In the genomic region with DNA sequence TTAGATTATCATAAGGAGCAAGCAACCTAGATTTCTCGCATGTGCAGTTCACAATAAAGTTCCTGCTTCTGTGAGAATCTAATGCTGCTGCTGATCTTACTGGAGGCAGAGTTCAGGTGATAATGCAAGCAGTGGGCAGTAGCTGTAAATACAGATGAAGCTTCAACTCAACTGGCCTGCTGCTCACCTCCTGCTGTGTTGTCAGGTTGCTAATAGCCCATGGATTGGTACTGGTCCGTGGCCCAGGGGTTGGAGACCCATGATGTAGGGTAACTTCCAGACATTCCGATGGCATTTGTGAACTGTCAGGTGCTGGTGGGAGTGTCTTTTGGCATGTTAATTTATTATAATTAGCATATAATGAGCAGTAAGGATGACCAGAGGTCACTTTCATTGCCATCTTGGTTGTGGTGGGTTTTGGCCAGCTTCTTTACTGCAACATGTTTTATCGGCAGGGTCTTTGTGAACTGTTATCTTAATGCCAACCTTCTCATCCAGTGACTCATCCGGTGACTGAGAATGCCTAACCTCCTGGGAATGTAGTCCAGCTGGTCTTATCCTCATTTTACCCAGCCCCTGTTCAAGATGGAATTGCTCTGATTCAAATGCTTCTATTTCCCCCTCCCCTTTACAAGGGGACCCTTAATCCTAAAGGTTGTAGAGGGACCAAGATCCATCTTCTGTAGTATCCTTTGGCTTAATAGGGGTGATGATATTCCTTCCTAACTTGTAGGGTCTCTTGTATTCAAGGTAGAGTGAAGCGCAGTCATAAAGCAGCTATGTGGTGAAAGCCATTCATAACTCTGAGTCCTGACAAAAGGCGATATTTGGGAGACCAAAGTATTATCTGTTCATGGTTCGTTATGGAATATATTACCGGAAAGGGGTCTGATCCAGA, we compare ENCODE assay signal across 13 cellular contexts.
DNase-seq lines count a peak whose midpoint lies in the region; ATAC-seq and TF ChIP-seq lines count a peak whose summit lies in the region.
"Had no signal": no experiment of that assay in that cellular context is flagged by ENCODE, and none has a peak within 500 bp of the region (broad histone marks: within the 10 kb centered on the region; RNA-seq: fewer than 3 reads in every experiment).

No MANE protein-coding gene starts in this region.

- H2AK5ac ChIP-seq in IMR-90 (ENCODE audit: low read depth, low read length): peak overlapping the region; percentile 90; the same call in 1 of the 2 replicates

- peaks cover 10 to 25% of the 10 kb centered on the region in 2 experiments for H3K79me1 ChIP-seq in IMR-90 (ENCODE audit: low read depth in 1 of 2, low read length in 2 of 2)

- peak overlapping the region; percentile 88 for H2AK9ac ChIP-seq in IMR-90 (replicated peaks; ENCODE audit: low read depth, low read length, poor library complexity)

- H4K8ac ChIP-seq in IMR-90 (ENCODE audit: low read depth in 2 of 2, low read length in 2 of 2): peak overlapping the region in 1 of 2 experiments; percentile 19; a peak in 1 of 4 replicates

- peak overlapping the region; percentile 47; the same call in 1 of the 2 replicates for H4K5ac ChIP-seq in IMR-90 (ENCODE audit: low read depth, low read length)

- no peak for TF ChIP-seq POLR2A in IMR-90 (IDR thresholded peaks at IDR 0.05; ENCODE audit: low read depth, low read length)

- dilution Hi-C loops in IMR-90 (cut with HindIII; ENCODE audit: low sequenced_read_pairs, unreplicated experiment): no loop called here

- H3K4me1 ChIP-seq in IMR-90 (ENCODE audit: control insufficient read depth, insufficient read depth, low read length): peaks cover 6% of the 10 kb centered on the region

- H3K9ac ChIP-seq in IMR-90 (ENCODE audit: low read depth, low read length): no peak overlapping the region

- in situ Hi-C loops in IMR-90 (cut with MboI; ENCODE audit: low sequenced_read_pairs) (no loop called here), brain microvascular endothelial cell (cut with HindIII; ENCODE audit: low pct_ligation_motif_present, low sequenced_read_pairs) (no loop called here)

- no peak overlapping the region for H3K4me3 ChIP-seq in IMR-90 (ENCODE audit: insufficient read depth, low read depth, low read length)
- no peak overlapping the region for H3K4me3 ChIP-seq in brain microvascular endothelial cell (ENCODE audit: low read depth, low read length)
- no peak overlapping the region for H3K4me3 ChIP-seq in kidney epithelial cell (ENCODE audit: low read depth, low read length)

- H2BK120ac ChIP-seq in IMR-90 (ENCODE audit: low read depth, low read length): peak overlapping the region; percentile 69; the same call in 1 of the 2 replicates

- peak; percentile 21 for DNase-seq in AG08396 (ENCODE audit: low spot score)
- DNase-seq in IMR-90: peak; percentile 69
- peak; percentile 66 for DNase-seq in brain microvascular endothelial cell
- peak; percentile 67 for DNase-seq in kidney epithelial cell (ENCODE audit: low read depth)
- no peak for DNase-seq in midbrain (lab: John Stamatoyannopoulos, UW)
- no peak for DNase-seq in SKM-1 treated with dmso at 0.1 percent for 144 hours (lab: John Stamatoyannopoulos, UW; ENCODE audit: unreplicated experiment)
- DNase-seq: aorta; C1 segment of cervical spinal cord; NCI-H526; stimulated activated naive CD8-positive, alpha-beta T cell treated with anti-CD3 and anti-CD28 coated beads, Interleukin-15, amount 100 ng/mL, for 72 hours; T-helper 17 cell had no signal

- peak overlapping the region; percentile 53; the same call in 1 of the 3 replicates for H2BK15ac ChIP-seq in IMR-90 (ENCODE audit: low read depth, low read length)

- peak overlapping the region; percentile 82; the same call in 1 of the 2 replicates for H3K14ac ChIP-seq in IMR-90 (replicated peaks; ENCODE audit: low read depth, low read length)

- no peak overlapping the region for H3K56ac ChIP-seq in IMR-90 (ENCODE audit: extremely low read depth, insufficient read depth, low read length)

- H3K27me3 ChIP-seq in IMR-90 (ENCODE audit: control insufficient read depth, insufficient read depth, low read length) (no peaks in the 10 kb centered on the region), brain microvascular endothelial cell (replicated peaks) (no peaks in the 10 kb centered on the region), kidney epithelial cell (ENCODE audit: control insufficient read depth, insufficient read depth, low read length) (no peaks in the 10 kb centered on the region)

- TF ChIP-seq CTCF in IMR-90 (conservative IDR thresholded peaks at IDR 0.05; ENCODE audit: low read depth, low read length) (no peak), brain microvascular endothelial cell (IDR thresholded peaks at IDR 0.05; ENCODE audit: low read depth, low read length, missing control alignments) (no peak), kidney epithelial cell (IDR thresholded peaks at IDR 0.05; ENCODE audit: insufficient read depth, low read length, poor library complexity, severe bottlenecking) (no peak)

- POLR2A ChIA-PET in IMR-90 (lab: Charles Lee; ENCODE audit: unreplicated experiment): no interaction called here

- H3K27ac ChIP-seq in IMR-90 (ENCODE audit: insufficient read depth, low read length) (peak overlapping the region; percentile 8), brain microvascular endothelial cell (peak overlapping the region; percentile 38)

- no peak overlapping the region for H2AFZ ChIP-seq in IMR-90 (replicated peaks; ENCODE audit: low read length, poor library complexity)

- no peaks in the 10 kb centered on the region for H3K9me3 ChIP-seq in IMR-90 (ENCODE audit: control insufficient read depth, insufficient read depth, low read length)

- intact Hi-C loops in IMR-90 (cut with micrococcal nuclease): loop anchor here (1.0 kb wide), 1 partner anchor 10 kb away; no protein-coding TSS in a partner anchor

- no peaks in the 10 kb centered on the region for H3K36me3 ChIP-seq in IMR-90 (ENCODE audit: control insufficient read depth, insufficient read depth, low read length)
- no peaks in the 10 kb centered on the region for H3K36me3 ChIP-seq in brain microvascular endothelial cell (replicated peaks)
- H3K36me3 ChIP-seq in kidney epithelial cell (ENCODE audit: control insufficient read depth, insufficient read depth, low read length): no peaks in the 10 kb centered on the region

- no peak for TF ChIP-seq RAD21 in IMR-90 (IDR thresholded peaks at IDR 0.05; ENCODE audit: low read length)

- ATAC-seq in IMR-90 (ENCODE audit: low read depth) (peak; percentile 83), HG02763 (IDR thresholded peaks at IDR 0.05; ENCODE audit: unreplicated experiment) (no peak), GM21367 (IDR thresholded peaks at IDR 0.05; ENCODE audit: unreplicated experiment) (no peak)
- ATAC-seq: stimulated activated naive CD8-positive, alpha-beta T cell treated with anti-CD3 and anti-CD28 coated beads, Interleukin-15, amount 100 ng/mL, for 72 hours; T-helper 17 cell had no signal

- H3K9me1 ChIP-seq in IMR-90 (ENCODE audit: insufficient read depth, low read length): peaks cover 8% of the 10 kb centered on the region

- 75% methylated on average over 4 of the region's 9 CpGs; no CpG with 5 or more reads in 1 of the 2 experiments for WGBS in IMR-90 (ENCODE audit: extremely low coverage in 2 of 2, insufficient read length in 1 of 2), 2 experiments

- H2BK5ac ChIP-seq in IMR-90 (ENCODE audit: low read depth, low read length, poor library complexity, severe bottlenecking): peak overlapping the region; percentile 96

- CTCF ChIA-PET in IMR-90 (lab: Yijun Ruan, JAX): interaction anchor here (0.6 to 1.0 kb wide), 7 partner anchors 9 to 137 kb away, joined by 3 to 6 read pairs (median 3); no protein-coding TSS in a partner anchor

- H3K18ac ChIP-seq in IMR-90 (ENCODE audit: low read depth, low read length): peak overlapping the region; percentile 58; the same call in 1 of the 2 replicates

- no TSS peak for BruUV-seq in IMR-90 (replicated peaks; lab: Mats Ljungman, UMichigan)

- peaks cover 9% of the 10 kb centered on the region; the same call in 1 of the 2 replicates for H4K20me1 ChIP-seq in IMR-90 (ENCODE audit: insufficient read depth, low read length)

- H3K23ac ChIP-seq in IMR-90 (ENCODE audit: low read depth, low read length): peak overlapping the region; percentile 85; the same call in 1 of the 2 replicates

- H2BK20ac ChIP-seq in IMR-90 (ENCODE audit: low read depth, low read length): peak overlapping the region; percentile 66; the same call in 1 of the 2 replicates

- H4K91ac ChIP-seq in IMR-90 (ENCODE audit: insufficient read depth, low read depth, low read length): peak overlapping the region; percentile 73; the same call in 1 of the 2 replicates

- H3K4ac ChIP-seq in IMR-90 (ENCODE audit: low read depth, low read length): peak overlapping the region; percentile 76

- peak overlapping the region; percentile 4; the same call in 1 of the 2 replicates for H3K4me2 ChIP-seq in IMR-90 (ENCODE audit: low read depth, low read length)

TF ChIP-seq in IMR-90, 13 proteins besides CTCF, POLR2A, EP300 and RAD21:
- TF ChIP-seq SMC3 (IDR thresholded peaks at IDR 0.05; ENCODE audit: low read depth, low read length): no peak
- TF ChIP-seq, protein P1, sequence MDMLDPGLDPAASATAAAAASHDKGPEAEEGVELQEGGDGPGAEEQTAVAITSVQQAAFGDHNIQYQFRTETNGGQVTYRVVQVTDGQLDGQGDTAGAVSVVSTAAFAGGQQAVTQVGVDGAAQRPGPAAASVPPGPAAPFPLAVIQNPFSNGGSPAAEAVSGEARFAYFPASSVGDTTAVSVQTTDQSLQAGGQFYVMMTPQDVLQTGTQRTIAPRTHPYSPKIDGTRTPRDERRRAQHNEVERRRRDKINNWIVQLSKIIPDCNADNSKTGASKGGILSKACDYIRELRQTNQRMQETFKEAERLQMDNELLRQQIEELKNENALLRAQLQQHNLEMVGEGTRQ (IDR thresholded peaks at IDR 0.05; ENCODE audit: low read depth, low read length): no peak
- peak; percentile 68 for TF ChIP-seq FOS (IDR thresholded peaks at IDR 0.05; ENCODE audit: low read depth, low read length)
- no peak for TF ChIP-seq BHLHE40 (IDR thresholded peaks at IDR 0.05; ENCODE audit: low read depth, low read length)

Comparison
In these comparisons a context has a peak if more than half of its experiments do, and no peak if none do; other contexts are left out.
1. DNase-seq: peak in AG08396 (single experiment), IMR-90 (single experiment), brain microvascular endothelial cell (single experiment) and kidney epithelial cell (single experiment); none in midbrain (single experiment) and SKM-1 treated with dmso at 0.1 percent for 144 hours (single experiment).